ENCODE assay signal across 21 cellular contexts in the genomic region with DNA sequence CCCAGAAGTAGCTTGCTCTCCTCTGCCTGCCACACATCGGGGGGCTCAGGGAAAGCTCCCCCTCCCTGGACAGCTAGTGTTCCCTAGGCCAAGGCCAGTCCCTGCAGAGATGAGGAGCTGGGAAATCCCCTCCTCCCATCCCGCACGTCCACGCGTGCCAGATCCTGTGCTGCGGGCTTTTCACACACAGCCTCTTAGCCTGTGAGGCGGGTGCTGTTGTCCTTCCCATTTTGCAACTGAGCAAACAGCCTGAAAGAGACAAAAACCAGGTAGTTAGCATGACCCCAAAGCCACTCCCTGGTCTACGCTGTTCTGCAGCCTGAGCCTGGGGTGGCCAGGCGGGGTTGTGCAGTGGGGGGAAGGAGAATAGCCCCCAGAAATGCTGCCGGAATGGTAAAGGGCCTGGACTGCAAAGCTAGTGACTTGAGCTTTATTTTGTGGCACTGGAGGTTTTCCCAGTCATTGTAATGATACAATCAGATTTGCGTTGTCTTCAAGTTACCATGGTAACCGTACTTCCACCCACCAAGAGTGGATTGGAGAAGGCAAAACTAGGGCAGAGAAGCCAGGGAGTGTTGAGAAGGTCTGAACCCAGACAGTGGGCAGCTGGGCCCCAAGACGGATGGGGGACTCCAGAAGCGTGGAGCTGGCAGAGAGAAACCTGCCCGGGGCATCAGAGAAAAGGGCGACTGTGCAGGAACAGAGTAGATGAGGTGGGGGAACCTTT.
DNase-seq lines count a peak whose midpoint lies in the region; ATAC-seq and TF ChIP-seq lines count a peak whose summit lies in the region.
"Had no signal": no experiment of that assay in that cellular context is flagged by ENCODE, and none has a peak within 500 bp of the region (broad histone marks: within the 10 kb centered on the region; RNA-seq: fewer than 3 reads in every experiment).

No MANE protein-coding gene starts in this region.

- H3K9ac ChIP-seq in endodermal cell (ENCODE audit: extremely low read depth, low read length, poor library complexity, severe bottlenecking) = peak overlapping the region; percentile 34

- 89 to 93% methylated on average over 13 to 16 of the region's 16 CpGs for WGBS in endodermal cell (ENCODE audit: insufficient coverage in 1 of 2, insufficient read length in 1 of 2), 2 experiments

- no peak for TF ChIP-seq CTCF in endodermal cell (conservative IDR thresholded peaks at IDR 0.05)
- TF ChIP-seq CTCF in nephron progenitor cell (IDR thresholded peaks at IDR 0.05) = no peak
- no peak for TF ChIP-seq CTCF in omental fat pad (IDR thresholded peaks at IDR 0.05)

- DNase-seq in EH (ENCODE audit: low read depth) = peak; percentile 15
- no peak for DNase-seq in endodermal cell
- DNase-seq in nephron progenitor cell = no peak
- no peak for DNase-seq in left cardiac atrium
- DNase-seq in cerebellar cortex (ENCODE audit: low spot score) = no peak
- DNase-seq in omental fat pad (ENCODE audit: low spot score) = no peak
- DNase-seq: activated CD4-positive, alpha-beta T cell treated with anti-CD3 and anti-CD28 coated beads, Interleukin-2, amount 50 U/mL, for 48 hours; activated T-cell treated with anti-CD3 and anti-CD28 coated beads, Interleukin-2, amount 50 U/mL, for 1 hour; Calu3; effector memory CD4-positive, alpha-beta T cell; GOT3; midbrain; NCI-H1092 treated with DMSO at 0.1 percent for 48 hours; NCI-H2171; pancreas; stimulated activated CD4-positive, alpha-beta T cell treated with anti-CD3 and anti-CD28 coated beads, Interleukin-2, amount 100 ng/mL, for 48 hours had no signal

- no peaks in the 10 kb centered on the region for H3K9me3 ChIP-seq in endodermal cell (ENCODE audit: control insufficient read depth, low read length)
- H3K9me3 ChIP-seq: pancreas, suprapubic skin had no signal

- H3K27ac Mint-ChIP-seq in endodermal cell (peak overlapping the region; percentile 32), nephron progenitor cell (peak overlapping the region; percentile 51)
- H3K27ac Mint-ChIP-seq: activated naive CD4-positive, alpha-beta T cell treated with anti-CD3 and anti-CD28 coated beads, Interleukin-2, amount 50 U/mL, for 24 hours had no signal

- peak overlapping the region; percentile 66 for H3K27ac ChIP-seq in endodermal cell (ENCODE audit: low read depth, low read length)
- H3K27ac ChIP-seq: hepatocyte, pancreas, suprapubic skin had no signal

- H3K36me3 ChIP-seq in endodermal cell (ENCODE audit: control insufficient read depth, insufficient read depth, low read length) = no peaks in the 10 kb centered on the region
- H3K36me3 ChIP-seq: pancreas had no signal

- H3K9me3 Mint-ChIP-seq in endodermal cell (no peaks in the 10 kb centered on the region), nephron progenitor cell (no peaks in the 10 kb centered on the region)
- H3K9me3 Mint-ChIP-seq: activated naive CD4-positive, alpha-beta T cell treated with anti-CD3 and anti-CD28 coated beads, Interleukin-2, amount 50 U/mL, for 24 hours had no signal

- H3K36me3 Mint-ChIP-seq in endodermal cell (ENCODE audit: low read depth) (peaks cover 17% of the 10 kb centered on the region), nephron progenitor cell (ENCODE audit: low read depth) (peaks cover 17% of the 10 kb centered on the region)

- no peaks in the 10 kb centered on the region for H3K27me3 ChIP-seq in endodermal cell (ENCODE audit: control insufficient read depth, insufficient read depth, low read length, poor library complexity, severe bottlenecking)
- H3K27me3 ChIP-seq: hepatocyte, pancreas, suprapubic skin had no signal

- H3K4me1 Mint-ChIP-seq in endodermal cell (no peaks in the 10 kb centered on the region), nephron progenitor cell (peaks cover 5% of the 10 kb centered on the region)
- H3K4me1 Mint-ChIP-seq: activated naive CD4-positive, alpha-beta T cell treated with anti-CD3 and anti-CD28 coated beads, Interleukin-2, amount 50 U/mL, for 24 hours had no signal

- no peak overlapping the region for H3K4me3 ChIP-seq in endodermal cell (ENCODE audit: low read length)
- H3K4me3 ChIP-seq: hepatocyte, pancreas, suprapubic skin had no signal

- H3K4me1 ChIP-seq in endodermal cell (ENCODE audit: control insufficient read depth, insufficient read depth, low read length) = no peaks in the 10 kb centered on the region
- H3K4me1 ChIP-seq: pancreas, suprapubic skin had no signal

- ATAC-seq in SK-N-SH treated with all-trans-retinoic acid at 6 μM for 48 hours (peak; percentile 8), left cardiac atrium (no peak), GM21360 (IDR thresholded peaks at IDR 0.05; ENCODE audit: unreplicated experiment) (no peak), omental fat pad (ENCODE audit: low FRiP score) (no peak)
- ATAC-seq: pancreas had no signal

- H3K4me3 Mint-ChIP-seq in endodermal cell (no peak overlapping the region), nephron progenitor cell (no peak overlapping the region)
- H3K4me3 Mint-ChIP-seq: activated naive CD4-positive, alpha-beta T cell treated with anti-CD3 and anti-CD28 coated beads, Interleukin-2, amount 50 U/mL, for 24 hours had no signal

- intact Hi-C loops in left cardiac atrium (cut with DNase I) = no loop called here

- H3K27me3 Mint-ChIP-seq in endodermal cell (ENCODE audit: insufficient read depth) (peaks cover 2% of the 10 kb centered on the region), nephron progenitor cell (ENCODE audit: low read depth, poor library complexity) (peaks cover 2% of the 10 kb centered on the region)
- H3K27me3 Mint-ChIP-seq: activated naive CD4-positive, alpha-beta T cell treated with anti-CD3 and anti-CD28 coated beads, Interleukin-2, amount 50 U/mL, for 24 hours had no signal

TF ChIP-seq in SK-N-SH treated with all-trans-retinoic acid at 6 μM for 48 hours, 23 proteins besides CTCF, POLR2A, EP300 and RAD21:
- TF ChIP-seq ZNF8 (CRISPR knock-in tag; IDR thresholded peaks at IDR 0.05) (no peak), GLIS3 (CRISPR knock-in tag; IDR thresholded peaks at IDR 0.05) (no peak), POU6F1 (CRISPR knock-in tag; IDR thresholded peaks at IDR 0.05; ENCODE audit: borderline replicate concordance, low read depth) (no peak), ZNF565 (CRISPR knock-in tag; conservative IDR thresholded peaks at IDR 0.05; ENCODE audit: low read depth) (no peak), ARNTL (CRISPR knock-in tag; IDR thresholded peaks at IDR 0.05; ENCODE audit: borderline replicate concordance, low read depth) (no peak)
- TF ChIP-seq, protein P1, sequence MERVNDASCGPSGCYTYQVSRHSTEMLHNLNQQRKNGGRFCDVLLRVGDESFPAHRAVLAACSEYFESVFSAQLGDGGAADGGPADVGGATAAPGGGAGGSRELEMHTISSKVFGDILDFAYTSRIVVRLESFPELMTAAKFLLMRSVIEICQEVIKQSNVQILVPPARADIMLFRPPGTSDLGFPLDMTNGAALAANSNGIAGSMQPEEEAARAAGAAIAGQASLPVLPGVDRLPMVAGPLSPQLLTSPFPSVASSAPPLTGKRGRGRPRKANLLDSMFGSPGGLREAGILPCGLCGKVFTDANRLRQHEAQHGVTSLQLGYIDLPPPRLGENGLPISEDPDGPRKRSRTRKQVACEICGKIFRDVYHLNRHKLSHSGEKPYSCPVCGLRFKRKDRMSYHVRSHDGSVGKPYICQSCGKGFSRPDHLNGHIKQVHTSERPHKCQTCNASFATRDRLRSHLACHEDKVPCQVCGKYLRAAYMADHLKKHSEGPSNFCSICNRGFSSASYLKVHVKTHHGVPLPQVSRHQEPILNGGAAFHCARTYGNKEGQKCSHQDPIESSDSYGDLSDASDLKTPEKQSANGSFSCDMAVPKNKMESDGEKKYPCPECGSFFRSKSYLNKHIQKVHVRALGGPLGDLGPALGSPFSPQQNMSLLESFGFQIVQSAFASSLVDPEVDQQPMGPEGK (CRISPR knock-in tag; IDR thresholded peaks at IDR 0.05; ENCODE audit: borderline replicate concordance) = no peak
- TF ChIP-seq, protein P2, sequence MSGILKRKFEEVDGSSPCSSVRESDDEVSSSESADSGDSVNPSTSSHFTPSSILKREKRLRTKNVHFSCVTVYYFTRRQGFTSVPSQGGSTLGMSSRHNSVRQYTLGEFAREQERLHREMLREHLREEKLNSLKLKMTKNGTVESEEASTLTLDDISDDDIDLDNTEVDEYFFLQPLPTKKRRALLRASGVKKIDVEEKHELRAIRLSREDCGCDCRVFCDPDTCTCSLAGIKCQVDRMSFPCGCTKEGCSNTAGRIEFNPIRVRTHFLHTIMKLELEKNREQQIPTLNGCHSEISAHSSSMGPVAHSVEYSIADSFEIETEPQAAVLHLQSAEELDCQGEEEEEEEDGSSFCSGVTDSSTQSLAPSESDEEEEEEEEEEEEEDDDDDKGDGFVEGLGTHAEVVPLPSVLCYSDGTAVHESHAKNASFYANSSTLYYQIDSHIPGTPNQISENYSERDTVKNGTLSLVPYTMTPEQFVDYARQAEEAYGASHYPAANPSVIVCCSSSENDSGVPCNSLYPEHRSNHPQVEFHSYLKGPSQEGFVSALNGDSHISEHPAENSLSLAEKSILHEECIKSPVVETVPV (CRISPR knock-in tag; IDR thresholded peaks at IDR 0.05) = no peak
- TF ChIP-seq, protein P3, sequence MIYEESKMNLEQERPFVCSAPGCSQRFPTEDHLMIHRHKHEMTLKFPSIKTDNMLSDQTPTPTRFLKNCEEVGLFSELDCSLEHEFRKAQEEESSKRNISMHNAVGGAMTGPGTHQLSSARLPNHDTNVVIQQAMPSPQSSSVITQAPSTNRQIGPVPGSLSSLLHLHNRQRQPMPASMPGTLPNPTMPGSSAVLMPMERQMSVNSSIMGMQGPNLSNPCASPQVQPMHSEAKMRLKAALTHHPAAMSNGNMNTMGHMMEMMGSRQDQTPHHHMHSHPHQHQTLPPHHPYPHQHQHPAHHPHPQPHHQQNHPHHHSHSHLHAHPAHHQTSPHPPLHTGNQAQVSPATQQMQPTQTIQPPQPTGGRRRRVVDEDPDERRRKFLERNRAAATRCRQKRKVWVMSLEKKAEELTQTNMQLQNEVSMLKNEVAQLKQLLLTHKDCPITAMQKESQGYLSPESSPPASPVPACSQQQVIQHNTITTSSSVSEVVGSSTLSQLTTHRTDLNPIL (CRISPR knock-in tag; IDR thresholded peaks at IDR 0.05; ENCODE audit: low read depth) = no peak
